8 cellular contexts compared by ENCODE assay signal in genomic region chr15:84525502-84526344, GRCh38.
A peak's percentile ranks its signal among the peaks of the same experiment; 100 is the strongest.
DNase-seq lines count a peak whose midpoint lies in the region; ATAC-seq, FAIRE-seq and TF ChIP-seq lines count a peak whose summit lies in the region.
"Not testable (repeated sequence)": the region's sequence is repeated elsewhere in the genome, so short reads cannot be mapped to it uniquely, and the experiment has no call there.

No MANE protein-coding gene starts in this region.

- CTCF ChIA-PET in A549 (lab: Yijun Ruan, JAX); activated CD4-positive, alpha-beta memory T cell treated with anti-CD3 and anti-CD28 coated beads, Interleukin-2, amount 10 ng/mL, durations not matched to agents 7 days and 5 days (lab: Charles Lee): not testable (repeated sequence)

- not testable (repeated sequence) for TF ChIP-seq RAD21 in A549 (conservative IDR thresholded peaks at IDR 0.05 in 1 of 2, IDR thresholded peaks at IDR 0.05 in 1 of 2)

- H3K9me3 ChIP-seq in A549; MG63; T-helper 17 cell (ENCODE audit: control insufficient read depth, low read length, poor library complexity, severe bottlenecking): not testable (repeated sequence)

- H3K36me3 Mint-ChIP-seq in T-helper 17 cell (ENCODE audit: low read depth); activated T-helper 17 cell treated with anti-CD3 and anti-CD28 coated beads, Interleukin-2, amount 50 U/mL, for 72 hours (ENCODE audit: low read depth); activated naive CD8-positive, alpha-beta T cell treated with anti-CD3 and anti-CD28 coated beads, Interleukin-2, amount 50 U/mL, for 24 hours (ENCODE audit: low read depth); stimulated activated effector memory CD8-positive, alpha-beta T cell treated with anti-CD3 and anti-CD28 coated beads, Interleukin-12 subunit alpha, Interleukin-12 subunit beta, amount 100 ng/mL, for 72 hours: not testable (repeated sequence)
- H3K36me3 Mint-ChIP-seq in activated CD4-positive, alpha-beta memory T cell treated with anti-CD3 and anti-CD28 coated beads, Interleukin-2, amount 10 ng/mL, durations not matched to agents 7 days and 5 days (ENCODE audit: low read depth): peaks cover 23% of the 10 kb centered on the region

- TF ChIP-seq POLR2A in A549 (IDR thresholded peaks at IDR 0.05; ENCODE audit: low read length): not testable (repeated sequence)

- POLR2A ChIA-PET in A549 (lab: Yijun Ruan, JAX); activated CD4-positive, alpha-beta memory T cell treated with anti-CD3 and anti-CD28 coated beads, Interleukin-2, amount 10 ng/mL, durations not matched to agents 7 days and 5 days (lab: Charles Lee): not testable (repeated sequence)

- WGBS in A549 (ENCODE audit: missing lambda C conversion rate): 46% methylated on average over 2 of the region's 2 CpGs

- not testable (repeated sequence) for H3K27me3 ChIP-seq in MG63

- H3K4me1 Mint-ChIP-seq in T-helper 17 cell; activated CD4-positive, alpha-beta memory T cell treated with anti-CD3 and anti-CD28 coated beads, Interleukin-2, amount 10 ng/mL, durations not matched to agents 7 days and 5 days; activated T-helper 17 cell treated with anti-CD3 and anti-CD28 coated beads, Interleukin-2, amount 50 U/mL, for 72 hours; stimulated activated effector memory CD8-positive, alpha-beta T cell treated with anti-CD3 and anti-CD28 coated beads, Interleukin-12 subunit alpha, Interleukin-12 subunit beta, amount 100 ng/mL, for 72 hours: not testable (repeated sequence)
- H3K4me1 Mint-ChIP-seq in activated naive CD8-positive, alpha-beta T cell treated with anti-CD3 and anti-CD28 coated beads, Interleukin-2, amount 50 U/mL, for 24 hours: peaks cover 12% of the 10 kb centered on the region

- peak; percentile 83 to 85; a peak in 4 of 6 replicates for ATAC-seq in A549
- peak; percentile 37 for ATAC-seq in T-helper 17 cell
- ATAC-seq in activated T-helper 17 cell treated with anti-CD3 and anti-CD28 coated beads, Interleukin-2, amount 50 U/mL, for 72 hours (replicated peaks): peak; percentile 97
- peak; percentile 91 for ATAC-seq in activated naive CD8-positive, alpha-beta T cell treated with anti-CD3 and anti-CD28 coated beads, Interleukin-2, amount 50 U/mL, for 24 hours
- ATAC-seq in esophagus mucosa: peak; percentile 66
- peak; percentile 90 for ATAC-seq in stimulated activated effector memory CD8-positive, alpha-beta T cell treated with anti-CD3 and anti-CD28 coated beads, Interleukin-12 subunit alpha, Interleukin-12 subunit beta, amount 100 ng/mL, for 72 hours

- H3K27ac Mint-ChIP-seq in T-helper 17 cell; activated T-helper 17 cell treated with anti-CD3 and anti-CD28 coated beads, Interleukin-2, amount 50 U/mL, for 72 hours; stimulated activated effector memory CD8-positive, alpha-beta T cell treated with anti-CD3 and anti-CD28 coated beads, Interleukin-12 subunit alpha, Interleukin-12 subunit beta, amount 100 ng/mL, for 72 hours: not testable (repeated sequence)
- H3K27ac Mint-ChIP-seq in activated CD4-positive, alpha-beta memory T cell treated with anti-CD3 and anti-CD28 coated beads, Interleukin-2, amount 10 ng/mL, durations not matched to agents 7 days and 5 days: peak overlapping the region; percentile 64
- H3K27ac Mint-ChIP-seq in activated naive CD8-positive, alpha-beta T cell treated with anti-CD3 and anti-CD28 coated beads, Interleukin-2, amount 50 U/mL, for 24 hours: peak overlapping the region; percentile 86

- not testable (repeated sequence) for TF ChIP-seq EP300 in A549 (IDR thresholded peaks at IDR 0.05)

- H3K9me3 Mint-ChIP-seq in activated CD4-positive, alpha-beta memory T cell treated with anti-CD3 and anti-CD28 coated beads, Interleukin-2, amount 10 ng/mL, durations not matched to agents 7 days and 5 days; activated T-helper 17 cell treated with anti-CD3 and anti-CD28 coated beads, Interleukin-2, amount 50 U/mL, for 72 hours; activated naive CD8-positive, alpha-beta T cell treated with anti-CD3 and anti-CD28 coated beads, Interleukin-2, amount 50 U/mL, for 24 hours; stimulated activated effector memory CD8-positive, alpha-beta T cell treated with anti-CD3 and anti-CD28 coated beads, Interleukin-12 subunit alpha, Interleukin-12 subunit beta, amount 100 ng/mL, for 72 hours: not testable (repeated sequence)

- not testable (repeated sequence) for TF ChIP-seq CTCF in A549 (IDR thresholded peaks at IDR 0.05)

- not testable (repeated sequence) for H3K4me3 Mint-ChIP-seq in T-helper 17 cell; activated CD4-positive, alpha-beta memory T cell treated with anti-CD3 and anti-CD28 coated beads, Interleukin-2, amount 10 ng/mL, durations not matched to agents 7 days and 5 days; activated T-helper 17 cell treated with anti-CD3 and anti-CD28 coated beads, Interleukin-2, amount 50 U/mL, for 72 hours; stimulated activated effector memory CD8-positive, alpha-beta T cell treated with anti-CD3 and anti-CD28 coated beads, Interleukin-12 subunit alpha, Interleukin-12 subunit beta, amount 100 ng/mL, for 72 hours
- H3K4me3 Mint-ChIP-seq in activated naive CD8-positive, alpha-beta T cell treated with anti-CD3 and anti-CD28 coated beads, Interleukin-2, amount 50 U/mL, for 24 hours: peak overlapping the region; percentile 26

- H3K4me1 ChIP-seq in A549: peaks cover 15% of the 10 kb centered on the region

- not testable (repeated sequence) for H3K36me3 ChIP-seq in MG63

- H3K4me3 ChIP-seq in A549, MG63: not testable (repeated sequence)

- not testable (repeated sequence) for H3K27me3 Mint-ChIP-seq in T-helper 17 cell; activated CD4-positive, alpha-beta memory T cell treated with anti-CD3 and anti-CD28 coated beads, Interleukin-2, amount 10 ng/mL, durations not matched to agents 7 days and 5 days; activated T-helper 17 cell treated with anti-CD3 and anti-CD28 coated beads, Interleukin-2, amount 50 U/mL, for 72 hours; activated naive CD8-positive, alpha-beta T cell treated with anti-CD3 and anti-CD28 coated beads, Interleukin-2, amount 50 U/mL, for 24 hours

- H3K4me2 ChIP-seq in A549: peak overlapping the region; percentile 42; the same call in 1 of the 3 replicates

- not testable (repeated sequence) for DNase-seq in A549 (ENCODE audit: low read depth in 1 of 2, low spot score in 1 of 2); T-helper 17 cell; activated naive CD8-positive, alpha-beta T cell treated with anti-CD3 and anti-CD28 coated beads, Interleukin-2, amount 50 U/mL, for 24 hours; stimulated activated effector memory CD8-positive, alpha-beta T cell treated with anti-CD3 and anti-CD28 coated beads, Interleukin-12 subunit alpha, Interleukin-12 subunit beta, amount 100 ng/mL, for 72 hours (ENCODE audit: low spot score in 2 of 2)
- DNase-seq in MG63: peak; percentile 33
- peak; percentile 19 for DNase-seq in activated CD4-positive, alpha-beta memory T cell treated with anti-CD3 and anti-CD28 coated beads, Interleukin-2, amount 10 ng/mL, durations not matched to agents 7 days and 5 days

- not testable (repeated sequence) for FAIRE-seq in A549 (lab: Jason Lieb, UNC)

- peak overlapping the region; percentile 54 to 78; a peak in 4 of 6 replicates for H3K27ac ChIP-seq in A549

Comparison
In these comparisons a context has a peak if more than half of its experiments do, and no peak if none do; other contexts are left out.
1. ATAC-seq: peak in every context shown above with its lines; median percentile 97 in activated T-helper 17 cell treated with anti-CD3 and anti-CD28 coated beads, Interleukin-2, amount 50 U/mL, for 72 hours; 91 in activated naive CD8-positive, alpha-beta T cell treated with anti-CD3 and anti-CD28 coated beads, Interleukin-2, amount 50 U/mL, for 24 hours; 90 in stimulated activated effector memory CD8-positive, alpha-beta T cell treated with anti-CD3 and anti-CD28 coated beads, Interleukin-12 subunit alpha, Interleukin-12 subunit beta, amount 100 ng/mL, for 72 hours; 84 in A549; 66 in esophagus mucosa; 37 in T-helper 17 cell.